In the genomic region with DNA sequence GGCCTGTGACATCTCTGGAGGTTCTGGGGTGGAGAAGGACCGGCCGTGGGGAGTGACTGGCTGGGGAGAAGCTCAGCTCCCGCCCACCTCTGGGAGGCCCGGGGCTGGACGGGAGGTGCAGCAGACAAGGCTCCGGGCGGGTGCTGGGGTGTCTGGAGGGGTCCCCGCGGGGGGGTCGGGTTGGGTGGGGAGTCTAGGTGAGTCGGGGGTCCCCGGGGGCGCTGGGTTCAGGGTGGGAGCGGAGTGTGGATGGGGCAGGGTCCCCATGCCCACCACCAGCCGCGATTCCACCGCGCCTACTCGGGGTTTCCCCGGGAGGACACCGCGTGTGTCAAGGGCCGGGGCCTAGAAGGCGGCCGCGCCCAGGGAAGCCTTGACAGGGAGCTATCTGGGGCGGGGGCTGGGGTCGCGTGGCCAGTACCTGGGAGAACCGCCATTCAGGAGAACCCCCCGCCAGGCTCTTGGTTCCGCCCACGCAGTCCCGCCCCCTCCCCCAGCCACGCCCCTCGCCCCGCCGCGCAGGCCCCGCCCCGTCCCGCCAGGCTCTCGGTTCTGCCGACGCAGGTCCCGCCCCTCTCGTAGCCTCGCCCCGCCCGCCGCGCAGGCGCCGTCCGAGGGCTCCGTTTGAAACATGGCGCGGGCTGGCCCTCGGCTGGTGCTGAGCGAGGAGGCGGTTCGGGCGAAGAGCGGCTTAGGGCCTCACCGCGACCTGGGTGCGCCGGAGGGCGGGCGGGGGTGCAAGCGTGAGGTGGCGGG, we compare ENCODE assay signal across 8 cellular contexts. TPM values are rescaled to one million over a fixed set of nuclear protein-coding genes. Genes with fewer than 3 reads are reported as not detected.
A peak's percentile ranks its signal among the peaks of the same experiment; 100 is the strongest.
DNase-seq lines count a peak whose midpoint lies in the region; ATAC-seq and TF ChIP-seq lines count a peak whose summit lies in the region.

A gene with protein sequence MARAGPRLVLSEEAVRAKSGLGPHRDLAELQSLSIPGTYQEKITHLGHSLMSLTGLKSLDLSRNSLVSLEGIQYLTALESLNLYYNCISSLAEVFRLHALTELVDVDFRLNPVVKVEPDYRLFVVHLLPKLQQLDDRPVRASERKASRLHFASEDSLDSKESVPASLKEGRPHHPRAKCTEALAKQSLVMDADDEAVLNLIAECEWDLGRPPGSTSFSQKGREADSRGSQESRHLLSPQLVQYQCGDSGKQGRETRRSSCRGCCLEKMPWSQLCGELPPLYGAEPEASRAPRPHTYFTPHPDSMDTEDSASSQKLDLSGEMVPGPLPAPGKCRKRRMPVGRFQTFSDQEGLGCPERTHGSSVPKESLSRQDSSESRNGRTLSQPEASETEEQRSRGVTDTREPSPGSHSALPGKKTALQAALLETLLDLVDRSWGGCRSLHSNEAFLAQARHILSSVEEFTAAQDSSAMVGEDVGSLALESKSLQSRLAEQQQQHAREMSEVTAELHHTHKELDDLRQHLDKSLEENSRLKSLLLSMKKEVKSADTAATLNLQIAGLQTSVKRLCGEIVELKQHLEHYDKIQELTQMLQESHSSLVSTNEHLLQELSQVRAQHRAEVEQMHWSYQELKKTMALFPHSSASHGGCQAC (plus strand): TSS at position 610 of the 756 bp plus-strand sequence. CDS start 22 bp downstream, at position 632.

- DNase-seq in DMS79 treated with DMSO at 0.1 percent for 48 hours (lab: John Stamatoyannopoulos, UW): peak; percentile 77
- DNase-seq in Kasumi-1 (lab: John Stamatoyannopoulos, UW): peak; percentile 68 to 78
- peak; percentile 95 for DNase-seq in RWPE1 (ENCODE audit: low spot score)
- peak; percentile 82 for DNase-seq in fibroblast of pulmonary artery (ENCODE audit: low read depth)
- peak; percentile 97 for DNase-seq in nephron progenitor cell
- DNase-seq in stimulated activated naive CD4-positive, alpha-beta T cell treated with Interleukin-2 at 50 U/mL for 16 hours (lab: John Stamatoyannopoulos, UW): peak; percentile 92

- peak within 1 kb of the TSS; percentile 87 for H3K4me3 Mint-ChIP-seq in activated T-helper 17 cell treated with anti-CD3 and anti-CD28 coated beads, Interleukin-2, amount 50 U/mL, for 72 hours
- peak within 1 kb of the TSS; percentile 96 for H3K4me3 Mint-ChIP-seq in nephron progenitor cell

- peaks cover 26% of the 10 kb centered on the region for H3K36me3 Mint-ChIP-seq in activated T-helper 17 cell treated with anti-CD3 and anti-CD28 coated beads, Interleukin-2, amount 50 U/mL, for 72 hours (ENCODE audit: low read depth)
- peaks cover 37% of the 10 kb centered on the region for H3K36me3 Mint-ChIP-seq in nephron progenitor cell (ENCODE audit: low read depth)

- H3K27ac ChIP-seq in RWPE1: peak within 1 kb of the TSS; percentile 78

- peak within 1 kb of the TSS; percentile 77 for H3K27ac Mint-ChIP-seq in activated T-helper 17 cell treated with anti-CD3 and anti-CD28 coated beads, Interleukin-2, amount 50 U/mL, for 72 hours
- peak within 1 kb of the TSS; percentile 40 for H3K27ac Mint-ChIP-seq in nephron progenitor cell

- TF ChIP-seq CTCF in RWPE1 (conservative IDR thresholded peaks at IDR 0.05; ENCODE audit: low read depth): no peak
- no peak for TF ChIP-seq CTCF in fibroblast of pulmonary artery (IDR thresholded peaks at IDR 0.05; ENCODE audit: low read length, missing control alignments)
- TF ChIP-seq CTCF in nephron progenitor cell (IDR thresholded peaks at IDR 0.05): no peak

- no peaks in the 10 kb centered on the region for H3K9me3 Mint-ChIP-seq in activated T-helper 17 cell treated with anti-CD3 and anti-CD28 coated beads, Interleukin-2, amount 50 U/mL, for 72 hours
- H3K9me3 Mint-ChIP-seq in nephron progenitor cell: peaks cover 34% of the 10 kb centered on the region

- ATAC-seq in GM21786 (IDR thresholded peaks at IDR 0.05; ENCODE audit: unreplicated experiment): peak; percentile 63
- peak; percentile 92 for ATAC-seq in activated T-helper 17 cell treated with anti-CD3 and anti-CD28 coated beads, Interleukin-2, amount 50 U/mL, for 72 hours (replicated peaks)

- CTCF ChIA-PET in RWPE1 (lab: Yijun Ruan, JAX): interaction anchor here (1.1 kb wide), 1 partner anchor 165 kb away, joined by 5 read pairs; no protein-coding TSS in a partner anchor

- H3K27me3 Mint-ChIP-seq in activated T-helper 17 cell treated with anti-CD3 and anti-CD28 coated beads, Interleukin-2, amount 50 U/mL, for 72 hours: peaks cover 7% of the 10 kb centered on the region
- peaks cover 16% of the 10 kb centered on the region for H3K27me3 Mint-ChIP-seq in nephron progenitor cell (ENCODE audit: low read depth, poor library complexity)

- peaks cover 35% of the 10 kb centered on the region for H3K4me1 Mint-ChIP-seq in activated T-helper 17 cell treated with anti-CD3 and anti-CD28 coated beads, Interleukin-2, amount 50 U/mL, for 72 hours
- peaks cover 41% of the 10 kb centered on the region for H3K4me1 Mint-ChIP-seq in nephron progenitor cell

- peak within 1 kb of the TSS; percentile 76 for H3K4me3 ChIP-seq in fibroblast of pulmonary artery (replicated peaks; ENCODE audit: low read depth, low read length)

- POLR2A ChIA-PET in RWPE1 (lab: Yijun Ruan, JAX; ENCODE audit: low non-redundant PET): no interaction called here

RNA-seq across cellular contexts. Expression of the gene that starts here (rescaled TPM):
- total RNA-seq in activated T-helper 17 cell treated with anti-CD3 and anti-CD28 coated beads, Interleukin-2, amount 50 U/mL, for 72 hours: 10 to 100 TPM; 30.0 to 30.9 TPM

Comparison
In these comparisons a context has a peak if more than half of its experiments do, and no peak if none do; other contexts are left out.
1. Peak in every context shown above with its lines: DNase-seq, ATAC-seq, H3K4me3 ChIP-seq and H3K27ac ChIP-seq.